ENCODE assay signal across 10 cellular contexts in the genomic region with DNA sequence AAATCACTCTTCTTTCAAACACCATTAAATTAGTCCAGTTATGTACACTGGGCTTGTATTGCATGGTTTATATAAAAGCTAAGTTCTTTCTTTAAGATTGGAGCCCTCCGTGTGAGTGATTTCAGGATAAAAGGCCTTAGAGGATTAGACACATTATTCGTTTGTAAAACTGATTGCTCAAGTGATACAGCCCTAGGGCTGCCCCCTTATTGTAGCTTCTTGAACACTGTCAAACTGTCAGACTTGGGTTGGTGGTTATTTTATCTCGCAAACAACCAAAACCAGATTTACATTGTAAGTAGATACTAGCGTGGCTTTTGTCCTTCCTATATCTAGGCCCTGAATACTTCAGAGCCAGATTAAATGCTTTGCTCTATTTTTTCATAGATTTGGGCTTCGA.
DNase-seq lines count a peak whose midpoint lies in the region; FAIRE-seq and TF ChIP-seq lines count a peak whose summit lies in the region.
"Had no signal": no experiment of that assay in that cellular context is flagged by ENCODE, and none has a peak within 500 bp of the region (broad histone marks: within the 10 kb centered on the region; RNA-seq: fewer than 3 reads in every experiment).

No MANE protein-coding gene starts in this region.

- H3K4me1 Mint-ChIP-seq in endodermal cell: peaks cover 15% of the 10 kb centered on the region

- intact Hi-C loops in sigmoid colon (cut with DNase I): no loop called here
- intact Hi-C loops in PC-9 (cut with micrococcal nuclease; ENCODE audit: unreplicated experiment): no loop called here
- intact Hi-C loops in testis (cut with DNase I; ENCODE audit: low total_unique reads): no loop called here

- H3F3A ChIP-seq in PC-9 (ENCODE audit: insufficient read depth, low read depth): no peaks in the 10 kb centered on the region

- H2AFZ ChIP-seq in PC-9: no peak overlapping the region

- TF ChIP-seq EP300 in sigmoid colon (IDR thresholded peaks at IDR 0.05): no peak

- no peaks in the 10 kb centered on the region for H3K27me3 ChIP-seq in sigmoid colon
- H3K27me3 ChIP-seq in PC-9 (ENCODE audit: insufficient read depth, low read depth): no peaks in the 10 kb centered on the region
- H3K27me3 ChIP-seq in endodermal cell (ENCODE audit: control insufficient read depth, insufficient read depth, low read length, poor library complexity, severe bottlenecking): peaks cover 33% of the 10 kb centered on the region
- H3K27me3 ChIP-seq in testis: no peaks in the 10 kb centered on the region
- H3K27me3 ChIP-seq: MG63 had no signal

- DNase-seq in GM12892 (ENCODE audit: insufficient read length) (no peak), MV-4-11 (lab: John Stamatoyannopoulos, UW) (peak; percentile 55), sigmoid colon (no peak), PC-9 (no peak), endodermal cell (no peak), testis (no peak)

- no peak overlapping the region for H3K27ac Mint-ChIP-seq in endodermal cell

- no peak overlapping the region for H3K4me3 Mint-ChIP-seq in endodermal cell
- H3K4me3 Mint-ChIP-seq: brain had no signal

- POLR2A ChIA-PET in PC-9 (lab: Charles Lee; ENCODE audit: unreplicated experiment): interaction anchor here (0.5 kb wide), 1 partner anchor 15 kb away, joined by 6 read pairs; no protein-coding TSS in a partner anchor

- H3K9me3 ChIP-seq in sigmoid colon: no peaks in the 10 kb centered on the region
- H3K9me3 ChIP-seq in PC-9 (ENCODE audit: insufficient read depth, low read depth): no peaks in the 10 kb centered on the region
- H3K9me3 ChIP-seq in endodermal cell (ENCODE audit: control insufficient read depth, low read length): no peaks in the 10 kb centered on the region
- H3K9me3 ChIP-seq in testis: no peaks in the 10 kb centered on the region
- H3K9me3 ChIP-seq: MG63 had no signal

- CTCF ChIA-PET in PC-9 (lab: Charles Lee): interaction anchor here (0.6 kb wide), 1 partner anchor 86 kb away, joined by 4 read pairs; no protein-coding TSS in a partner anchor

- peaks cover 23% of the 10 kb centered on the region for H3K79me2 ChIP-seq in PC-9 (ENCODE audit: low read depth)

- H3K36me3 ChIP-seq in sigmoid colon: no peaks in the 10 kb centered on the region
- H3K36me3 ChIP-seq in PC-9 (ENCODE audit: low read depth): no peaks in the 10 kb centered on the region
- H3K36me3 ChIP-seq in endodermal cell (ENCODE audit: control insufficient read depth, insufficient read depth, low read length): no peaks in the 10 kb centered on the region
- H3K36me3 ChIP-seq in testis (ENCODE audit: low read depth, missing control alignments): no peaks in the 10 kb centered on the region
- H3K36me3 ChIP-seq: MG63 had no signal

- no peaks in the 10 kb centered on the region for H3K9me3 Mint-ChIP-seq in endodermal cell

- 0 out of 2 replicates have a peak, but pooled peaks cover 2% of the 10 kb centered on the region for H4K20me1 ChIP-seq in PC-9 (ENCODE audit: insufficient read depth)

- peaks cover 35% of the 10 kb centered on the region for H3K27me3 Mint-ChIP-seq in endodermal cell (ENCODE audit: insufficient read depth)

- no peak overlapping the region for H3K4me2 ChIP-seq in PC-9

- H3K36me3 Mint-ChIP-seq in endodermal cell (ENCODE audit: low read depth): peaks cover 4% of the 10 kb centered on the region
- H3K36me3 Mint-ChIP-seq: brain had no signal

- H3K27ac ChIP-seq in cingulate gyrus (ENCODE audit: low read depth, low read length): peak overlapping the region; percentile 51
- peak overlapping the region; percentile 28 to 89 (median 80) for H3K27ac ChIP-seq in sigmoid colon
- H3K27ac ChIP-seq in PC-9: no peak overlapping the region
- no peak overlapping the region for H3K27ac ChIP-seq in endodermal cell (ENCODE audit: low read depth, low read length)
- H3K27ac ChIP-seq in testis: peak overlapping the region in 1 of 2 donors; percentile 23
- H3K27ac ChIP-seq: epithelial cell of prostate had no signal

- no peak for TF ChIP-seq POLR2A in GM12892 (IDR thresholded peaks at IDR 0.05; ENCODE audit: low read depth, low read length)
- no peak for TF ChIP-seq POLR2A in sigmoid colon (IDR thresholded peaks at IDR 0.05)
- TF ChIP-seq POLR2A in testis (IDR thresholded peaks at IDR 0.05): no peak

- BruUV-seq in PC-9 (replicated peaks; lab: Mats Ljungman, UMichigan): no TSS peak

- TF ChIP-seq CTCF in sigmoid colon (IDR thresholded peaks at IDR 0.05) (no peak), PC-9 (conservative IDR thresholded peaks at IDR 0.05) (no peak), endodermal cell (conservative IDR thresholded peaks at IDR 0.05) (no peak), testis (IDR thresholded peaks at IDR 0.05) (no peak)

- H3K4me3 ChIP-seq in sigmoid colon (no peak overlapping the region), PC-9 (no peak overlapping the region), endodermal cell (ENCODE audit: low read length) (no peak overlapping the region), testis (no peak overlapping the region)
- H3K4me3 ChIP-seq: MG63 had no signal

- WGBS in sigmoid colon, 2 donors: 71 to 84% methylated on average over 5 of the region's 5 CpGs
- 72 to 84% methylated on average over 5 of the region's 5 CpGs for WGBS in endodermal cell (ENCODE audit: insufficient coverage in 1 of 2, insufficient read length in 1 of 2), 2 experiments
- 64 to 71% methylated on average over 5 of the region's 5 CpGs for WGBS in testis, 2 donors

- H3K9me2 ChIP-seq in PC-9 (ENCODE audit: insufficient read depth): no peaks in the 10 kb centered on the region

- no peak overlapping the region for H3K9ac ChIP-seq in endodermal cell (ENCODE audit: extremely low read depth, low read length, poor library complexity, severe bottlenecking)

- peak; percentile 50 for FAIRE-seq in GM12892 (lab: Jason Lieb, UNC)

- H3K4me1 ChIP-seq in sigmoid colon: peaks cover 2 to 86% (median 64%) of the 10 kb centered on the region in 4 donors
- no peaks in the 10 kb centered on the region for H3K4me1 ChIP-seq in PC-9 (replicated peaks; ENCODE audit: insufficient read depth)
- peaks cover 3% of the 10 kb centered on the region for H3K4me1 ChIP-seq in endodermal cell (ENCODE audit: control insufficient read depth, insufficient read depth, low read length)
- no peaks in the 10 kb centered on the region for H3K4me1 ChIP-seq in testis

Comparison
In these comparisons a context has a peak if more than half of its experiments do, and no peak if none do; other contexts are left out.
1. H3K27ac ChIP-seq: peak in cingulate gyrus (single experiment) and sigmoid colon (4 of 4); none in PC-9 (single experiment) and endodermal cell (single experiment).